In genomic region chrX:128439159-128439558, GRCh38 we compare ENCODE assay signal across 20 cellular contexts.
"Had no signal": no experiment of that assay in that cellular context is flagged by ENCODE, and none has a peak within 500 bp of the region (broad histone marks: within the 10 kb centered on the region; RNA-seq: fewer than 3 reads in every experiment).

No MANE protein-coding gene starts in this region.

- ATAC-seq: naive thymus-derived CD4-positive, alpha-beta T cell; sciatic nerve; stimulated activated naive CD8-positive, alpha-beta T cell treated with anti-CD3 and anti-CD28 coated beads, Interleukin-15, Interleukin-2, amounts not matched to agents 100 U/mL and 50 U/mL, for 24 hours had no signal

- DNase-seq: activated CD4-positive, alpha-beta T cell treated with anti-CD3 and anti-CD28 coated beads for 4 hours; activated CD4-positive, alpha-beta T cell treated with anti-CD3 and anti-CD28 coated beads, Interleukin-2, amount 50 U/mL, for 48 hours; activated CD8-positive, alpha-beta memory T cell treated with anti-CD3 and anti-CD28 coated beads for 24 hours; activated effector memory CD4-positive, alpha-beta T cell treated with anti-CD3 and anti-CD28 coated beads, Interleukin-2, amount 50 U/mL, for 16 hours; activated naive CD4-positive, alpha-beta T cell treated with anti-CD3 and anti-CD28 coated beads for 36 hours; activated naive CD8-positive, alpha-beta T cell treated with anti-CD3 and anti-CD28 coated beads for 36 hours; adrenal gland; aorta; dorsolateral prefrontal cortex; effector memory CD4-positive, alpha-beta T cell; islet precursor cell; midbrain; naive thymus-derived CD4-positive, alpha-beta T cell; ovary; stimulated activated CD4-positive, alpha-beta T cell treated with anti-CD3 and anti-CD28 coated beads, Interleukin-12 subunit alpha, Interleukin-12 subunit beta, amount 100 ng/mL, for 4 hours; stimulated activated CD4-positive, alpha-beta T cell treated with anti-CD3 and anti-CD28 coated beads, Interleukin-4, amount 100 ng/mL, for 1 hour; stimulated activated naive CD8-positive, alpha-beta T cell treated with anti-CD3 and anti-CD28 coated beads, Interleukin-15, Interleukin-2, amounts not matched to agents 100 U/mL and 50 U/mL, for 24 hours; testis; transverse colon had no signal
